8 cellular contexts compared by ENCODE assay signal in the genomic region with DNA sequence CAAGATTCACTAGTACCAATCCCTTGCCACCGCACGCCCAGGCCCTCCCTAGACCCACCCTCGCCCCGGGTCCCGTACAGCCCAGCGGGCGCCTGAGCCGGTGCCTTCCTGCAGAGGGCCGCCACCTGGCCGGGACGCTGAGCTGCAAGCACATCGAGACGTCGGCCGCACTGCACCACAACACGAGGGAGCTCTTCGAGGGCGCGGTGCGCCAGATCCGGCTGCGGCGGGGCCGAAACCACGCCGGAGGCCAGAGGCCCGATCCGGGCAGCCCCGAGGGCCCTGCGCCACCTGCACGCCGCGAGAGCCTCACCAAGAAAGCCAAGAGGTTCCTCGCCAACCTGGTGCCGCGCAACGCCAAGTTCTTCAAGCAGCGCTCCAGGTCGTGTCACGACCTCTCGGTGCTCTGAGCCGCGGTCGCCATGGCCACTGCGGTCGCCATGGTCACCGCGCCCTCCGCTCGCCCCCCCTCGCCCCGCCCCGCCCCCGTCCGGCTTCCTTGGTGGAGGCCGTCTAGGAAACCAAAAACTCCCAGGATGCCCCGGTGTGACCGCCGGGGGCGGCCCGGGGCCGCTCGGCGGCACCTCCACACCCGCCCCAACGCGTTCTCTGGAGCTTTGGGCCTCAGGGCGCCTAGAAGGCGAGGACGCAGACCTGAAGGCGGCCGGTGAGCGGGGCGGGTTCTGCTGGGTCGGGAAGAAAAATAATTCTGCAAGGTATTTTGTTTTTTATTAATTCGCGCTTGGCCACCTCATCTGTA. TPM values are rescaled to one million over a fixed set of nuclear protein-coding genes. Genes with fewer than 3 reads are reported as not detected.
DNase-seq lines count a peak whose midpoint lies in the region; ATAC-seq and TF ChIP-seq lines count a peak whose summit lies in the region.

No MANE protein-coding gene starts in this region.

- H2BK5ac ChIP-seq in neuronal stem cell (ENCODE audit: low read length), result no peak overlapping the region

- peak overlapping the region; percentile 92 for H3K18ac ChIP-seq in neuronal stem cell (ENCODE audit: low read length)

- no peaks in the 10 kb centered on the region for H3K9me3 Mint-ChIP-seq in activated T-cell treated with anti-CD3 and anti-CD28 coated beads, Interleukin-2, amount 50 U/mL, for 4 hours

- peaks cover 0 to 6% (median 0%) of the 10 kb centered on the region in 3 experiments for H3K27me3 ChIP-seq in neuronal stem cell (ENCODE audit: control insufficient read depth in 3 of 3, insufficient read depth in 3 of 3, low read depth in 1 of 3, low read length in 3 of 3)
- H3K27me3 ChIP-seq in testis, result no peaks in the 10 kb centered on the region

- in situ Hi-C loops in GM18951 (cut with MboI; ENCODE audit: low sequenced_read_pairs, unreplicated experiment), result no loop called here

- no peak for DNase-seq in AG04449 (ENCODE audit: low read depth, low spot score)
- DNase-seq in NOMO-1 treated with DMSO at 0.1 percent for 48 hours (lab: John Stamatoyannopoulos, UW; ENCODE audit: unreplicated experiment), result peak; percentile 66
- DNase-seq in activated T-cell treated with anti-CD3 and anti-CD28 coated beads, Interleukin-2, amount 50 U/mL, for 4 hours, result peak; percentile 65
- DNase-seq in fibroblast of the aortic adventitia (ENCODE audit: low read depth), result peak; percentile 41
- peak; percentile 82 for DNase-seq in neuronal stem cell (ENCODE audit: low spot score)
- peak; percentile 84 for DNase-seq in testis

- H4K91ac ChIP-seq in neuronal stem cell (ENCODE audit: low read depth, low read length, poor library complexity), result no peak overlapping the region

- H3K9me3 ChIP-seq in neuronal stem cell (replicated peaks in 1 of 2; ENCODE audit: control insufficient read depth in 2 of 2, insufficient read depth in 1 of 2, low read depth in 1 of 2, low read length in 2 of 2), result no peaks in the 10 kb centered on the region
- no peaks in the 10 kb centered on the region for H3K9me3 ChIP-seq in testis

- H3K4ac ChIP-seq in neuronal stem cell (ENCODE audit: low read length), result no peak overlapping the region

- peaks cover 2% of the 10 kb centered on the region for H3K79me1 ChIP-seq in neuronal stem cell (ENCODE audit: low read depth, low read length)

- ATAC-seq in HG03139 (IDR thresholded peaks at IDR 0.05; ENCODE audit: unreplicated experiment), result peak; percentile 40
- ATAC-seq in activated T-cell treated with anti-CD3 and anti-CD28 coated beads, Interleukin-2, amount 50 U/mL, for 4 hours, result peak; percentile 64 to 66

- H3K9ac ChIP-seq in neuronal stem cell (ENCODE audit: low read depth, low read length, poor library complexity), result peak overlapping the region; percentile 73

- H3K36me3 ChIP-seq in neuronal stem cell (replicated peaks in 1 of 2; ENCODE audit: control insufficient read depth in 2 of 2, insufficient read depth in 2 of 2, low read length in 2 of 2), result no peaks in the 10 kb centered on the region
- no peaks in the 10 kb centered on the region for H3K36me3 ChIP-seq in testis (ENCODE audit: low read depth, missing control alignments)

- H3K4me1 ChIP-seq in neuronal stem cell (ENCODE audit: control insufficient read depth in 2 of 2, insufficient read depth in 1 of 2, low read depth in 1 of 2, low read length in 2 of 2) (peaks cover 34 to 41% of the 10 kb centered on the region in 2 donors), testis (peaks cover 15% of the 10 kb centered on the region)

- peak overlapping the region; percentile 57 for H3K4me3 ChIP-seq in AG04449 (ENCODE audit: low read depth, low read length)
- H3K4me3 ChIP-seq in fibroblast of the aortic adventitia (ENCODE audit: low read depth, low read length), result peak overlapping the region; percentile 66
- peak overlapping the region; percentile 61 to 79 for H3K4me3 ChIP-seq in neuronal stem cell (ENCODE audit: low read length in 2 of 2)
- peak overlapping the region; percentile 75 to 85 for H3K4me3 ChIP-seq in testis

- H3K27me3 Mint-ChIP-seq in activated T-cell treated with anti-CD3 and anti-CD28 coated beads, Interleukin-2, amount 50 U/mL, for 4 hours (ENCODE audit: low read depth), result no peaks in the 10 kb centered on the region

- TF ChIP-seq CTCF in AG04449 (IDR thresholded peaks at IDR 0.05; ENCODE audit: insufficient read depth, low read length, missing control alignments) (peak; percentile 32), fibroblast of the aortic adventitia (IDR thresholded peaks at IDR 0.05; ENCODE audit: insufficient read depth, low read length) (peak; percentile 0), testis (IDR thresholded peaks at IDR 0.05) (no peak)

- H2AFZ ChIP-seq in neuronal stem cell (ENCODE audit: low read length), result peak overlapping the region; percentile 91

- TF ChIP-seq POLR2A in GM18951 (IDR thresholded peaks at IDR 0.05; ENCODE audit: extremely low read depth, insufficient read depth, insufficient read length) (peak; percentile 81), testis (IDR thresholded peaks at IDR 0.05) (no peak)

- no peak overlapping the region for H2BK12ac ChIP-seq in neuronal stem cell (ENCODE audit: low read length)

- H2AK5ac ChIP-seq in neuronal stem cell (ENCODE audit: low read depth, low read length), result peak overlapping the region; percentile 71

- H3K23ac ChIP-seq in neuronal stem cell (ENCODE audit: low read depth, low read length, poor library complexity), result peak overlapping the region; percentile 70

- H2BK120ac ChIP-seq in neuronal stem cell (ENCODE audit: low read depth, low read length), result no peak overlapping the region

- H3K36me3 Mint-ChIP-seq in activated T-cell treated with anti-CD3 and anti-CD28 coated beads, Interleukin-2, amount 50 U/mL, for 4 hours (ENCODE audit: insufficient read depth), result peaks cover 2% of the 10 kb centered on the region

- peaks cover 56% of the 10 kb centered on the region for H3K4me1 Mint-ChIP-seq in activated T-cell treated with anti-CD3 and anti-CD28 coated beads, Interleukin-2, amount 50 U/mL, for 4 hours (ENCODE audit: low read depth)

- POLR2A ChIA-PET in AG04449 (lab: Yijun Ruan, JAX), result no interaction called here

- H3K27ac ChIP-seq in neuronal stem cell (replicated peaks; ENCODE audit: low read length), result peak overlapping the region; percentile 88
- peak overlapping the region; percentile 68 to 73 for H3K27ac ChIP-seq in testis

- CTCF ChIA-PET in AG04449 (lab: Yijun Ruan, JAX), result interaction anchor here (1.2 to 11.5 kb wide), 4 partner anchors 11 to 328 kb away, joined by 4 to 189 read pairs (median 74); a partner anchor contains a TSS

- H3K4me3 Mint-ChIP-seq in activated T-cell treated with anti-CD3 and anti-CD28 coated beads, Interleukin-2, amount 50 U/mL, for 4 hours, result peak overlapping the region; percentile 79

- no CpG with 5 or more reads among the region's 77 CpGs for WGBS in neuronal stem cell (ENCODE audit: extremely low coverage in 2 of 2, insufficient read length in 2 of 2, insufficient replicate concordance in 1 of 2), 2 donors
- WGBS in testis, 2 donors, result 3 to 11% methylated on average over 7 to 75 of the region's 77 CpGs

- peak overlapping the region; percentile 10 for H2BK15ac ChIP-seq in neuronal stem cell (ENCODE audit: low read length)

- no peak overlapping the region for H4K8ac ChIP-seq in neuronal stem cell (ENCODE audit: low read depth, low read length)

- H3K14ac ChIP-seq in neuronal stem cell (ENCODE audit: low read length), result peak overlapping the region; percentile 73

- peak overlapping the region; percentile 91 for H3K4me2 ChIP-seq in neuronal stem cell (ENCODE audit: insufficient read depth, low read length, poor library complexity, severe bottlenecking)

- intact Hi-C loops in testis (cut with DNase I; ENCODE audit: low total_unique reads), result no loop called here

RNA-seq across cellular contexts. Expression of a gene that starts 3.7 kb away (rescaled TPM):
- total RNA-seq in activated T-cell treated with anti-CD3 and anti-CD28 coated beads, Interleukin-2, amount 50 U/mL, for 4 hours, result under 1 TPM; 0.13 to 0.27 (median 0.15) TPM
- total RNA-seq in fibroblast of the aortic adventitia (ENCODE audit: low replicate concordance) (0.09 TPM in 1 of 2 replicates, not detected in the other), testis (1 to 10 TPM; 2.9 to 4.8 TPM)
- 1.8 TPM for polyA plus RNA-seq in neuronal stem cell (2013, experiment 1 of 2)
- polyA plus RNA-seq in neuronal stem cell (2013, experiment 2 of 2), result 1.8 TPM
- 2.4 TPM for polyA plus RNA-seq in testis (ENCODE audit: insufficient read depth, low read depth, low replicate concordance)

RNA-seq across cellular contexts. Expression of a gene that starts 15.1 kb away (rescaled TPM):
- 10 to 100 TPM; 19.3 to 33.7 (median 26.2) TPM for total RNA-seq in activated T-cell treated with anti-CD3 and anti-CD28 coated beads, Interleukin-2, amount 50 U/mL, for 4 hours
- total RNA-seq in fibroblast of the aortic adventitia (ENCODE audit: low replicate concordance) (104 and 107 TPM in 2 replicates), testis (10 to 100 TPM; 41.3 to 67.7 TPM)
- 4.7 TPM for polyA plus RNA-seq in neuronal stem cell (2013, experiment 1 of 2)
- polyA plus RNA-seq in neuronal stem cell (2013, experiment 2 of 2), result 4.6 TPM
- polyA plus RNA-seq in testis (ENCODE audit: insufficient read depth, low read depth, low replicate concordance), result 58.2 TPM

RNA-seq across cellular contexts. Expression of a gene that starts 32.3 kb away (rescaled TPM):
- total RNA-seq in activated T-cell treated with anti-CD3 and anti-CD28 coated beads, Interleukin-2, amount 50 U/mL, for 4 hours, result 10 to 100 TPM; 80.4 to 90.4 (median 82.5) TPM
- total RNA-seq in fibroblast of the aortic adventitia (ENCODE audit: low replicate concordance) (48.7 and 101 TPM in 2 replicates), testis (100 to 1,000 TPM in 1 of 2 donors, 10 to 100 TPM in 1; 93.3 to 115 TPM)
- 58.0 TPM for polyA plus RNA-seq in neuronal stem cell (2013, experiment 1 of 2)
- 55.8 TPM for polyA plus RNA-seq in neuronal stem cell (2013, experiment 2 of 2)
- polyA plus RNA-seq in testis (ENCODE audit: insufficient read depth, low read depth, low replicate concordance), result 73.7 TPM

RNA-seq across cellular contexts. Expression of a gene that starts 42.5 kb away (rescaled TPM):
- total RNA-seq in activated T-cell treated with anti-CD3 and anti-CD28 coated beads, Interleukin-2, amount 50 U/mL, for 4 hours, result 100 to 1,000 TPM; 256 to 289 (median 263) TPM
- 23.0 and 53.5 TPM in 2 replicates for total RNA-seq in fibroblast of the aortic adventitia (ENCODE audit: low replicate concordance)
- 88.1 TPM for polyA plus RNA-seq in neuronal stem cell (2013, experiment 1 of 2)
- 93.5 TPM for polyA plus RNA-seq in neuronal stem cell (2013, experiment 2 of 2)
- 10 to 100 TPM; 62.4 to 76.8 TPM for total RNA-seq in testis
- 73.9 TPM for polyA plus RNA-seq in testis (ENCODE audit: insufficient read depth, low read depth, low replicate concordance)

RNA-seq across cellular contexts. Expression of a gene that starts 50.3 kb away (rescaled TPM):
- 1 to 10 TPM in 2 of 3 donors, under 1 TPM in 1; 0.76 to 1.6 (median 1.2) TPM for total RNA-seq in activated T-cell treated with anti-CD3 and anti-CD28 coated beads, Interleukin-2, amount 50 U/mL, for 4 hours
- total RNA-seq in fibroblast of the aortic adventitia (ENCODE audit: low replicate concordance) (258 and 311 TPM in 2 replicates), testis (10 to 100 TPM; 14.2 to 35.8 TPM)
- 34.0 TPM for polyA plus RNA-seq in neuronal stem cell (2013, experiment 1 of 2)
- 34.3 TPM for polyA plus RNA-seq in neuronal stem cell (2013, experiment 2 of 2)
- 54.6 TPM for polyA plus RNA-seq in testis (ENCODE audit: insufficient read depth, low read depth, low replicate concordance)

Comparison
In these comparisons a context has a peak if more than half of its experiments do, and no peak if none do; other contexts are left out.
1. CTCF ChIP-seq: peak in AG04449 (single experiment) and fibroblast of the aortic adventitia (single experiment); none in testis (0 of 3).
2. Peak in every context shown above with its lines, with median percentiles within 50 percentile points of each other: H3K4me3 ChIP-seq.